8 cellular contexts compared by ENCODE assay signal in genomic region chr7:73851410-73852338, GRCh38. TPM values are rescaled to one million over a fixed set of nuclear protein-coding genes. Genes with fewer than 3 reads are reported as not detected.
DNase-seq lines count a peak whose midpoint lies in the region; ATAC-seq, FAIRE-seq and TF ChIP-seq lines count a peak whose summit lies in the region.

No MANE protein-coding gene starts in this region.

- no peak for TF ChIP-seq EP300 in GM12878 (IDR thresholded peaks at IDR 0.05; ENCODE audit: borderline replicate concordance in 1 of 2, control insufficient read depth in 1 of 2, low read depth in 2 of 2, low read length in 2 of 2)

- H3K4me2 ChIP-seq in GM12878 (ENCODE audit: control insufficient read depth, insufficient read depth): no peak overlapping the region

- SMC1A ChIA-PET in GM12878 (lab: Charles Lee; ENCODE audit: uncharacterized antibody, unreplicated experiment): interaction anchor here (0.8 to 0.9 kb wide), 2 partner anchors 27 to 112 kb away, joined by 3 read pairs; no protein-coding TSS in a partner anchor

- H3K4me1 Mint-ChIP-seq in activated CD4-positive, alpha-beta T cell treated with anti-CD3 and anti-CD28 coated beads, Interleukin-2, amount 10 ng/mL, durations not matched to agents 24 days and 14 days: peaks cover 24% of the 10 kb centered on the region

- no peaks in the 10 kb centered on the region for H4K20me1 ChIP-seq in GM12878 (ENCODE audit: control insufficient read depth, insufficient read depth)

- no peak overlapping the region for H3K4me3 ChIP-seq in GM12878
- H3K4me3 ChIP-seq in lower lobe of right lung: no peak overlapping the region

- ATAC-seq in HG02623 (IDR thresholded peaks at IDR 0.05; ENCODE audit: unreplicated experiment) (peak; percentile 71), GM12878 (peak; percentile 91), lower lobe of right lung (peak; percentile 70 to 83), left lobe of liver (no peak)

- H3K36me3 Mint-ChIP-seq in activated CD4-positive, alpha-beta T cell treated with anti-CD3 and anti-CD28 coated beads, Interleukin-2, amount 10 ng/mL, durations not matched to agents 24 days and 14 days (ENCODE audit: low read depth): no peaks in the 10 kb centered on the region

- WGBS in GM12878 (ENCODE audit: insufficient coverage, insufficient replicate concordance, low lambda C conversion rate, missing lambda C conversion rate): 11% methylated on average over 7 of the region's 8 CpGs

- no peak overlapping the region for H2AFZ ChIP-seq in GM12878 (ENCODE audit: control insufficient read depth, low read depth, low read length)

- H3K9ac ChIP-seq in GM12878 (ENCODE audit: control insufficient read depth, insufficient read depth, low read length): no peak overlapping the region

- intact Hi-C loops in activated CD4-positive, alpha-beta T cell treated with anti-CD3 and anti-CD28 coated beads, Interleukin-2, amount 10 ng/mL, durations not matched to agents 24 days and 14 days (cut with micrococcal nuclease): loop anchor here (1.0 to 5.0 kb wide), 5 partner anchors 9 to 134 kb away; partner anchors contain the start of genes ABHD11, METTL27 and STX1A
- intact Hi-C loops in GM12878 (cut with micrococcal nuclease; ENCODE audit: unreplicated experiment) (no loop called here), lower lobe of right lung (cut with DNase I) (no loop called here)

- TF ChIP-seq CTCF in GM12878 (IDR thresholded peaks at IDR 0.05 in 2 of 3, conservative IDR thresholded peaks at IDR 0.05 in 1 of 3; ENCODE audit: control insufficient read depth in 2 of 3, extremely low read depth in 1 of 3, insufficient read depth in 1 of 3, low read depth in 3 of 3, low read length in 3 of 3) (no peak), lower lobe of right lung (IDR thresholded peaks at IDR 0.05) (no peak)

- no peak for TF ChIP-seq RAD21 in GM12878 (IDR thresholded peaks at IDR 0.05; ENCODE audit: insufficient read depth, low read depth, low read length)

- no peaks in the 10 kb centered on the region for H3K36me3 ChIP-seq in GM12878 (ENCODE audit: control insufficient read depth in 2 of 2, insufficient read depth in 2 of 2, low read length in 1 of 2)
- H3K36me3 ChIP-seq in lower lobe of right lung: no peaks in the 10 kb centered on the region

- POLR2A ChIA-PET in GM12878 (lab: Charles Lee): no interaction called here

- peak overlapping the region; percentile 64 for H3K27ac Mint-ChIP-seq in activated CD4-positive, alpha-beta T cell treated with anti-CD3 and anti-CD28 coated beads, Interleukin-2, amount 10 ng/mL, durations not matched to agents 24 days and 14 days

- no peak for TF ChIP-seq POLR2A in GM12878 (IDR thresholded peaks at IDR 0.05; ENCODE audit: low read depth, low read length)
- TF ChIP-seq POLR2A in GM12892 (IDR thresholded peaks at IDR 0.05; ENCODE audit: low read depth, low read length): no peak

- RAD21 ChIA-PET in GM12878 (lab: Charles Lee; ENCODE audit: unreplicated experiment): interaction anchor here (1.1 kb wide), 2 partner anchors 9 to 113 kb away, joined by 3 to 7 read pairs; partner anchors contain the start of genes ABHD11 and METTL27

- H3K4me1 ChIP-seq in GM12878 (ENCODE audit: control insufficient read depth, insufficient read depth, low read length): peaks cover 20% of the 10 kb centered on the region
- H3K4me1 ChIP-seq in lower lobe of right lung: peaks cover 14% of the 10 kb centered on the region

- in situ Hi-C loops in GM12878 (cut with MboI): no loop called here

- no peak overlapping the region for H3K27ac ChIP-seq in GM12878 (ENCODE audit: control insufficient read depth, insufficient read depth)
- H3K27ac ChIP-seq in lower lobe of right lung: peak overlapping the region; percentile 50

- H3K27me3 Mint-ChIP-seq in activated CD4-positive, alpha-beta T cell treated with anti-CD3 and anti-CD28 coated beads, Interleukin-2, amount 10 ng/mL, durations not matched to agents 24 days and 14 days: peaks cover 27% of the 10 kb centered on the region

- no peaks in the 10 kb centered on the region for H3K9me3 ChIP-seq in GM12878 (replicated peaks; ENCODE audit: control insufficient read depth, insufficient read depth, low read length)
- no peaks in the 10 kb centered on the region for H3K9me3 ChIP-seq in lower lobe of right lung

- CTCF ChIA-PET in GM12878 (lab: Yijun Ruan, JAX): no interaction called here

- peak; percentile 75 for DNase-seq in activated CD4-positive, alpha-beta T cell treated with anti-CD3 and anti-CD28 coated beads, Interleukin-2, amount 10 ng/mL, durations not matched to agents 24 days and 14 days
- DNase-seq in activated CD4-positive, alpha-beta T cell treated with anti-CD3 and anti-CD28 coated beads for 4 hours: no peak
- DNase-seq in NCI-H526 treated with DMSO at 0.1 percent for 48 hours (lab: John Stamatoyannopoulos, UW) (peak; percentile 91), GM12878 (ENCODE audit: low read depth, low spot score) (peak; percentile 41), lower lobe of right lung (no peak), left lobe of liver (ENCODE audit: low spot score) (no peak), GM12892 (ENCODE audit: insufficient read length) (no peak)

- no peaks in the 10 kb centered on the region for H3K9me3 Mint-ChIP-seq in activated CD4-positive, alpha-beta T cell treated with anti-CD3 and anti-CD28 coated beads, Interleukin-2, amount 10 ng/mL, durations not matched to agents 24 days and 14 days

- FAIRE-seq in GM12878 (lab: Jason Lieb, UNC) (peak; percentile 77), GM12892 (lab: Jason Lieb, UNC) (no peak)

- peak overlapping the region; percentile 14 for H3K4me3 Mint-ChIP-seq in activated CD4-positive, alpha-beta T cell treated with anti-CD3 and anti-CD28 coated beads, Interleukin-2, amount 10 ng/mL, durations not matched to agents 24 days and 14 days

- BruUV-seq in GM12878 (replicated peaks; lab: Mats Ljungman, UMichigan): no TSS peak

- H3K79me2 ChIP-seq in GM12878 (ENCODE audit: control insufficient read depth, insufficient read depth, low read length): no peaks in the 10 kb centered on the region

- H3K27me3 ChIP-seq in GM12878 (replicated peaks in 1 of 2; ENCODE audit: control insufficient read depth in 2 of 2, insufficient read depth in 2 of 2, low read length in 1 of 2) (no peaks in the 10 kb centered on the region), lower lobe of right lung (ENCODE audit: low read depth) (no peaks in the 10 kb centered on the region)

RNA-seq across cellular contexts. Expression of gene TMEM270, which starts 9.3 kb away (rescaled TPM):
- not detected in 2 replicates for total RNA-seq in activated CD4-positive, alpha-beta T cell treated with anti-CD3 and anti-CD28 coated beads, Interleukin-2, amount 10 ng/mL, durations not matched to agents 24 days and 14 days
- total RNA-seq in GM12878 (2013; cell fraction: nucleolus; rRNA removed): not detected in 2 replicates
- not detected in 2 replicates for total RNA-seq in GM12878 (2014; rRNA removed)
- total RNA-seq in GM12878 (2014; rRNA removed; fragmentation: Illumina TruSeq; extraction: Trizol): not detected in 2 replicates
- not detected in 2 replicates for total RNA-seq in GM12878 (2021)
- polyA plus RNA-seq in GM12878 (2011; ENCODE audit: low read depth): not detected
- not detected in 2 replicates for polyA plus RNA-seq in GM12878 (2011; rRNA removed)
- polyA plus RNA-seq in GM12878 (2011; cell fraction: cytosol; rRNA removed): not detected in 2 replicates
- not detected in 2 replicates for polyA plus RNA-seq in GM12878 (2011; cell fraction: nucleus; rRNA removed)
- polyA plus RNA-seq in GM12878 (2012): not detected in 2 replicates
- polyA plus RNA-seq in GM12878 (2014; fragmentation: Illumina TruSeq; extraction: Trizol): not detected in 2 replicates
- polyA plus RNA-seq in GM12878 (2014; fragmentation: Nextera tagmentation; extraction: Ambion mirVana): not detected
- polyA plus RNA-seq in GM12878 (2014; rRNA removed): not detected in 2 replicates
- not detected for polyA plus RNA-seq in GM12878 (2016; fragmentation: Nextera tagmentation; extraction: Ambion mirVana)
- not detected in 2 replicates for polyA minus RNA-seq in GM12878 (2011; rRNA and poly(A)+ RNA removed)
- polyA minus RNA-seq in GM12878 (2011; cell fraction: cytosol; rRNA and poly(A)+ RNA removed): not detected in 2 replicates
- not detected in 2 replicates for polyA minus RNA-seq in GM12878 (2011; cell fraction: nucleus; rRNA and poly(A)+ RNA removed)
- not detected for total RNA-seq in lower lobe of right lung
- not detected for total RNA-seq in left lobe of liver
- not detected for polyA plus RNA-seq in GM12892 (2012; ENCODE audit: missing spikeins)

RNA-seq across cellular contexts. Expression of gene METTL27, which starts 9.4 kb away (rescaled TPM):
- 1.3 and 1.9 TPM in 2 replicates for total RNA-seq in activated CD4-positive, alpha-beta T cell treated with anti-CD3 and anti-CD28 coated beads, Interleukin-2, amount 10 ng/mL, durations not matched to agents 24 days and 14 days
- total RNA-seq in GM12878 (2013; cell fraction: nucleolus; rRNA removed): 0.93 and 1.3 TPM in 2 replicates
- total RNA-seq in GM12878 (2014; rRNA removed): 0.90 and 1.7 TPM in 2 replicates
- 0.45 and 0.74 TPM in 2 replicates for total RNA-seq in GM12878 (2014; rRNA removed; fragmentation: Illumina TruSeq; extraction: Trizol)
- 0.80 and 1.7 TPM in 2 replicates for total RNA-seq in GM12878 (2021)
- polyA plus RNA-seq in GM12878 (2011; ENCODE audit: low read depth): not detected
- 0.16 and 0.57 TPM in 2 replicates for polyA plus RNA-seq in GM12878 (2011; rRNA removed)
- 0.55 and 0.72 TPM in 2 replicates for polyA plus RNA-seq in GM12878 (2011; cell fraction: cytosol; rRNA removed)
- 0.89 and 1.1 TPM in 2 replicates for polyA plus RNA-seq in GM12878 (2011; cell fraction: nucleus; rRNA removed)
- 1.5 and 1.8 TPM in 2 replicates for polyA plus RNA-seq in GM12878 (2012)
- polyA plus RNA-seq in GM12878 (2014; fragmentation: Illumina TruSeq; extraction: Trizol): 0.10 TPM in 1 of 2 replicates, not detected in the other
- under 1 TPM; 0.10 to 0.16 TPM for polyA plus RNA-seq in GM12878 (2014; fragmentation: Nextera tagmentation; extraction: Ambion mirVana)
- polyA plus RNA-seq in GM12878 (2014; rRNA removed): 1.1 and 1.5 TPM in 2 replicates
- 1 to 10 TPM; 3.3 to 3.4 TPM for polyA plus RNA-seq in GM12878 (2016; fragmentation: Nextera tagmentation; extraction: Ambion mirVana)
- polyA minus RNA-seq in GM12878 (2011; rRNA and poly(A)+ RNA removed): 1.2 TPM in 1 of 2 replicates, not detected in the other
- polyA minus RNA-seq in GM12878 (2011; cell fraction: cytosol; rRNA and poly(A)+ RNA removed): 1.5 TPM in 1 of 2 replicates, not detected in the other
- polyA minus RNA-seq in GM12878 (2011; cell fraction: nucleus; rRNA and poly(A)+ RNA removed): 0.77 TPM in 1 of 2 replicates, not detected in the other
- total RNA-seq in lower lobe of right lung: 4.0 TPM
- 0.96 TPM for total RNA-seq in left lobe of liver
- polyA plus RNA-seq in GM12892 (2012; ENCODE audit: missing spikeins): not detected

RNA-seq across cellular contexts. Expression of gene CLDN4, which starts 20.9 kb away (rescaled TPM):
- not detected in 2 replicates for total RNA-seq in activated CD4-positive, alpha-beta T cell treated with anti-CD3 and anti-CD28 coated beads, Interleukin-2, amount 10 ng/mL, durations not matched to agents 24 days and 14 days
- total RNA-seq in GM12878 (2013; cell fraction: nucleolus; rRNA removed): not detected in 2 replicates
- not detected in 2 replicates for total RNA-seq in GM12878 (2014; rRNA removed)
- not detected in 2 replicates for total RNA-seq in GM12878 (2014; rRNA removed; fragmentation: Illumina TruSeq; extraction: Trizol)
- 0.24 and 0.38 TPM in 2 replicates for total RNA-seq in GM12878 (2021)
- not detected for polyA plus RNA-seq in GM12878 (2011; ENCODE audit: low read depth)
- polyA plus RNA-seq in GM12878 (2011; rRNA removed): 0.05 TPM in 1 of 2 replicates, not detected in the other
- polyA plus RNA-seq in GM12878 (2011; cell fraction: cytosol; rRNA removed): 0.03 and 0.07 TPM in 2 replicates
- not detected in 2 replicates for polyA plus RNA-seq in GM12878 (2011; cell fraction: nucleus; rRNA removed)
- 0.10 and 0.11 TPM in 2 replicates for polyA plus RNA-seq in GM12878 (2012)
- 0.04 TPM in 1 of 2 replicates, not detected in the other for polyA plus RNA-seq in GM12878 (2014; fragmentation: Illumina TruSeq; extraction: Trizol)
- polyA plus RNA-seq in GM12878 (2014; fragmentation: Nextera tagmentation; extraction: Ambion mirVana): not detected
- polyA plus RNA-seq in GM12878 (2014; rRNA removed): 0.04 and 0.06 TPM in 2 replicates
- not detected for polyA plus RNA-seq in GM12878 (2016; fragmentation: Nextera tagmentation; extraction: Ambion mirVana)
- not detected in 2 replicates for polyA minus RNA-seq in GM12878 (2011; rRNA and poly(A)+ RNA removed)
- polyA minus RNA-seq in GM12878 (2011; cell fraction: cytosol; rRNA and poly(A)+ RNA removed): not detected in 2 replicates
- polyA minus RNA-seq in GM12878 (2011; cell fraction: nucleus; rRNA and poly(A)+ RNA removed): not detected in 2 replicates
- total RNA-seq in lower lobe of right lung: 116 TPM
- 1.7 TPM for total RNA-seq in left lobe of liver
- polyA plus RNA-seq in GM12892 (2012; ENCODE audit: missing spikeins): not detected

Comparison
In these comparisons a context has a peak if more than half of its experiments do, and no peak if none do; other contexts are left out.
1. DNase-seq: peak in activated CD4-positive, alpha-beta T cell treated with anti-CD3 and anti-CD28 coated beads, Interleukin-2, amount 10 ng/mL, durations not matched to agents 24 days and 14 days (single experiment), NCI-H526 treated with DMSO at 0.1 percent for 48 hours (single experiment) and GM12878 (single experiment); none in activated CD4-positive, alpha-beta T cell treated with anti-CD3 and anti-CD28 coated beads for 4 hours (0 of 2), lower lobe of right lung (single experiment), left lobe of liver (single experiment) and GM12892 (single experiment).
2. RNA of gene CLDN4, which starts 20.9 kb away (total RNA-seq): 116 TPM in lower lobe of right lung (single experiment); 1.7 TPM in left lobe of liver (single experiment), not detected in activated CD4-positive, alpha-beta T cell treated with anti-CD3 and anti-CD28 coated beads, Interleukin-2, amount 10 ng/mL, durations not matched to agents 24 days and 14 days and 0.24 to 0.38 TPM in GM12878; every median in the first group is over 10 times any median in the second.